Comparison of ENCODE assay signal across 8 cellular contexts in genomic region chr13:79481685-79482052, GRCh38. TPM values are rescaled to one million over a fixed set of nuclear protein-coding genes. Genes with fewer than 3 reads are reported as not detected.
DNase-seq lines count a peak whose midpoint lies in the region; ATAC-seq and TF ChIP-seq lines count a peak whose summit lies in the region.

No MANE protein-coding gene starts in this region.

- peak overlapping the region; percentile 27; the same call in 1 of the 2 replicates for H3K27ac Mint-ChIP-seq in GM23338
- H3K27ac Mint-ChIP-seq in glutamatergic neuron (ENCODE audit: unreplicated experiment), result peak overlapping the region; percentile 41

- no peak for TF ChIP-seq CTCF in DOHH2 (IDR thresholded peaks at IDR 0.05; ENCODE audit: low read depth, low read length, poor library complexity, severe bottlenecking)
- no peak for TF ChIP-seq CTCF in GM23338 (conservative IDR thresholded peaks at IDR 0.05; ENCODE audit: low read depth in 2 of 2)
- no peak for TF ChIP-seq CTCF in NB4 (IDR thresholded peaks at IDR 0.05; ENCODE audit: low read depth, low read length)
- TF ChIP-seq CTCF in glutamatergic neuron (IDR thresholded peaks at IDR 0.05; ENCODE audit: partially characterized antibody, unreplicated experiment), result no peak

- H3K9ac ChIP-seq in skeletal muscle satellite cell (ENCODE audit: low read depth, low read length), result peak overlapping the region; percentile 97

- peak overlapping the region; percentile 23; the same call in 1 of the 2 replicates for H3K27ac ChIP-seq in DOHH2 (ENCODE audit: low read depth, low read length)
- peak overlapping the region; percentile 89 for H3K27ac ChIP-seq in GM23338 (ENCODE audit: low read depth)

- TF ChIP-seq POLR2A in NB4 (IDR thresholded peaks at IDR 0.05; ENCODE audit: extremely low read depth, insufficient read length), result no peak

- H3K9me3 ChIP-seq in DOHH2 (ENCODE audit: control insufficient read depth, insufficient read depth, low read length), result no peaks in the 10 kb centered on the region
- H3K9me3 ChIP-seq in skeletal muscle satellite cell (replicated peaks; ENCODE audit: low read length), result no peaks in the 10 kb centered on the region

- H3K4me2 ChIP-seq in DOHH2 (ENCODE audit: low read length) (peak overlapping the region; percentile 92), GM23338 (peak overlapping the region; percentile 96), skeletal muscle satellite cell (ENCODE audit: low read length) (peak overlapping the region; percentile 90)

- peak; percentile 61 for ATAC-seq in GM23338
- ATAC-seq in activated T-cell treated with anti-CD3 and anti-CD28 coated beads, Interleukin-2, amount 50 U/mL, for 4 hours, result peak; percentile 79 to 80

- H3K4me1 ChIP-seq in DOHH2 (ENCODE audit: control insufficient read depth, low read length) (peaks cover 18% of the 10 kb centered on the region), GM23338 (ENCODE audit: insufficient read depth) (peaks cover 20% of the 10 kb centered on the region), skeletal muscle satellite cell (ENCODE audit: control insufficient read depth, insufficient read depth, low read length) (peaks cover 36% of the 10 kb centered on the region)

- peaks cover 22% of the 10 kb centered on the region; the same call in 2 of the 3 replicates for H3K4me1 Mint-ChIP-seq in GM23338
- peaks cover 65% of the 10 kb centered on the region for H3K4me1 Mint-ChIP-seq in activated T-cell treated with anti-CD3 and anti-CD28 coated beads, Interleukin-2, amount 50 U/mL, for 4 hours (ENCODE audit: low read depth)
- peaks cover 10% of the 10 kb centered on the region for H3K4me1 Mint-ChIP-seq in glutamatergic neuron (ENCODE audit: low read depth, unreplicated experiment)

- DNase-seq in GM23338 (ENCODE audit: low spot score) (no peak), NB4 (ENCODE audit: low read depth) (peak; percentile 49), glutamatergic neuron (no peak), NCI-H510A (lab: John Stamatoyannopoulos, UW) (no peak), NCI-H774 (lab: John Stamatoyannopoulos, UW) (no peak)
- peak; percentile 71 for DNase-seq in activated T-cell treated with anti-CD3 and anti-CD28 coated beads, Interleukin-2, amount 50 U/mL, for 4 hours

- H3K9me3 Mint-ChIP-seq in GM23338, result no peaks in the 10 kb centered on the region
- no peaks in the 10 kb centered on the region for H3K9me3 Mint-ChIP-seq in activated T-cell treated with anti-CD3 and anti-CD28 coated beads, Interleukin-2, amount 50 U/mL, for 4 hours
- peaks cover 5% of the 10 kb centered on the region for H3K9me3 Mint-ChIP-seq in glutamatergic neuron (ENCODE audit: unreplicated experiment)

- H3K36me3 ChIP-seq in DOHH2 (ENCODE audit: control insufficient read depth, low read length) (no peaks in the 10 kb centered on the region; the same call in 1 of the 2 replicates), GM23338 (ENCODE audit: insufficient read depth) (no peaks in the 10 kb centered on the region), skeletal muscle satellite cell (ENCODE audit: insufficient read depth, low read length) (no peaks in the 10 kb centered on the region)

- peaks cover 14% of the 10 kb centered on the region for H3F3A ChIP-seq in DOHH2 (ENCODE audit: control insufficient read depth, insufficient read depth)
- H3F3A ChIP-seq in GM23338 (replicated peaks; ENCODE audit: low read depth), result 0 out of 2 replicates have a peak, but pooled peaks cover 7% of the 10 kb centered on the region

- H3K4me3 ChIP-seq in DOHH2 (ENCODE audit: low read length) (peak overlapping the region; percentile 96), GM23338 (peak overlapping the region; percentile 98), NB4 (ENCODE audit: low read depth, low read length) (peak overlapping the region; percentile 85), skeletal muscle satellite cell (ENCODE audit: low read length) (peak overlapping the region; percentile 98)

- peak overlapping the region; percentile 93 for H2AFZ ChIP-seq in GM23338

- H4K20me1 ChIP-seq in DOHH2 (ENCODE audit: control insufficient read depth, insufficient read depth, low read depth, low read length), result 0 out of 2 replicates have a peak, but pooled peaks cover 4% of the 10 kb centered on the region
- H4K20me1 ChIP-seq in GM23338 (replicated peaks; ENCODE audit: insufficient read depth), result no peaks in the 10 kb centered on the region

- H3K27me3 ChIP-seq in DOHH2 (ENCODE audit: control insufficient read depth, low read length) (peaks cover 35% of the 10 kb centered on the region), GM23338 (ENCODE audit: insufficient read depth) (peaks cover 14% of the 10 kb centered on the region; the same call in 1 of the 2 replicates), skeletal muscle satellite cell (ENCODE audit: control insufficient read depth, insufficient read depth, low read length) (peaks cover 22% of the 10 kb centered on the region)

- H3K9me2 ChIP-seq in DOHH2 (replicated peaks; ENCODE audit: control insufficient read depth, low read length), result no peaks in the 10 kb centered on the region
- no peaks in the 10 kb centered on the region for H3K9me2 ChIP-seq in GM23338 (ENCODE audit: insufficient read depth)

- H3K36me3 Mint-ChIP-seq in GM23338 (ENCODE audit: low read depth) (no peaks in the 10 kb centered on the region), glutamatergic neuron (ENCODE audit: unreplicated experiment) (no peaks in the 10 kb centered on the region)
- H3K36me3 Mint-ChIP-seq in activated T-cell treated with anti-CD3 and anti-CD28 coated beads, Interleukin-2, amount 50 U/mL, for 4 hours (ENCODE audit: insufficient read depth), result peaks cover 21% of the 10 kb centered on the region

- H3K79me2 ChIP-seq in DOHH2 (ENCODE audit: control insufficient read depth, low read length), result peaks cover 35% of the 10 kb centered on the region
- peaks cover 51% of the 10 kb centered on the region for H3K79me2 ChIP-seq in GM23338 (replicated peaks; ENCODE audit: insufficient read depth)

- H3K4me3 Mint-ChIP-seq in GM23338, result peak overlapping the region; percentile 92
- H3K4me3 Mint-ChIP-seq in activated T-cell treated with anti-CD3 and anti-CD28 coated beads, Interleukin-2, amount 50 U/mL, for 4 hours, result peak overlapping the region; percentile 87
- H3K4me3 Mint-ChIP-seq in glutamatergic neuron (ENCODE audit: unreplicated experiment), result peak overlapping the region; percentile 96

- H3K27me3 Mint-ChIP-seq in GM23338 (ENCODE audit: insufficient read depth, low read depth, poor library complexity) (peaks cover 2% of the 10 kb centered on the region), glutamatergic neuron (ENCODE audit: unreplicated experiment) (peaks cover 2% of the 10 kb centered on the region)
- H3K27me3 Mint-ChIP-seq in activated T-cell treated with anti-CD3 and anti-CD28 coated beads, Interleukin-2, amount 50 U/mL, for 4 hours (ENCODE audit: low read depth), result no peaks in the 10 kb centered on the region

TF ChIP-seq in GM23338, 12 proteins besides CTCF, POLR2A, EP300 and RAD21 (continues in another document):
- no peak for TF ChIP-seq ZNF331 (CRISPR knock-in tag; IDR thresholded peaks at IDR 0.05; ENCODE audit: low read depth)
- TF ChIP-seq EZH2phosphoT487 (IDR thresholded peaks at IDR 0.05; ENCODE audit: unreplicated experiment), result no peak
- no peak for TF ChIP-seq REST (IDR thresholded peaks at IDR 0.05; ENCODE audit: unreplicated experiment)
- TF ChIP-seq EZH2 (IDR thresholded peaks at IDR 0.05; ENCODE audit: low read depth, unreplicated experiment), result no peak
- TF ChIP-seq NANOG (IDR thresholded peaks at IDR 0.05; ENCODE audit: borderline replicate concordance), result no peak
- no peak for TF ChIP-seq CREB1 (CRISPR knock-in tag; IDR thresholded peaks at IDR 0.05; ENCODE audit: low read depth)
- TF ChIP-seq STAT1 (IDR thresholded peaks at IDR 0.05; ENCODE audit: unreplicated experiment), result no peak
- TF ChIP-seq ZNF114 (CRISPR knock-in tag; IDR thresholded peaks at IDR 0.05), result no peak

RNA-seq across cellular contexts. Expression of gene NDFIP2, which starts 0.7 kb away (rescaled TPM):
- total RNA-seq in GM23338 (2014; rRNA removed; shearing (Covaris generic)), result 28.7 and 32.8 TPM in 2 replicates
- polyA plus RNA-seq in GM23338 (2016; fragmentation: Nextera tagmentation; extraction: Ambion mirVana), result 25.2 and 28.3 TPM in 2 replicates
- total RNA-seq in activated T-cell treated with anti-CD3 and anti-CD28 coated beads, Interleukin-2, amount 50 U/mL, for 4 hours, result 100 to 1,000 TPM; 248 to 281 (median 274) TPM
- total RNA-seq in glutamatergic neuron (ENCODE audit: unreplicated experiment), result 35.6 TPM
- total RNA-seq in skeletal muscle satellite cell (2012; rRNA removed), result 30.7 and 31.5 TPM in 2 replicates

Comparison
In these comparisons a context has a peak if more than half of its experiments do, and no peak if none do; other contexts are left out.
1. DNase-seq: peak in NB4 (single experiment) and activated T-cell treated with anti-CD3 and anti-CD28 coated beads, Interleukin-2, amount 50 U/mL, for 4 hours (single experiment); none in GM23338 (single experiment), glutamatergic neuron (single experiment), NCI-H510A (single experiment) and NCI-H774 (single experiment).
2. Peak in every context shown above with its lines, with median percentiles within 50 percentile points of each other: H3K4me2 ChIP-seq, H3K4me3 ChIP-seq and H3K4me3 Mint-ChIP-seq.